Comparison of ENCODE assay signal across 1 cellular context in genomic region chr22:26796785-26797184, GRCh38.
TF ChIP-seq lines count a peak whose summit lies in the region.

No MANE protein-coding gene starts in this region.

TF ChIP-seq in IMR-90, 13 proteins besides CTCF, POLR2A, EP300 and RAD21 (continued from another document):
- TF ChIP-seq CHD1 (IDR thresholded peaks at IDR 0.05; ENCODE audit: low read depth, low read length) (no peak), MXI1 (IDR thresholded peaks at IDR 0.05; ENCODE audit: borderline replicate concordance, low read depth, low read length) (no peak), RFX5 (IDR thresholded peaks at IDR 0.05; ENCODE audit: low read depth, low read length) (no peak), MAZ (IDR thresholded peaks at IDR 0.05; ENCODE audit: borderline replicate concordance, low read depth, low read length) (no peak), RCOR1 (IDR thresholded peaks at IDR 0.05; ENCODE audit: insufficient replicate concordance, low read length) (no peak), SMC3 (IDR thresholded peaks at IDR 0.05; ENCODE audit: low read depth, low read length) (no peak), NFE2L2 (IDR thresholded peaks at IDR 0.05; ENCODE audit: low read depth, low read length) (no peak)
- TF ChIP-seq, protein P1, sequence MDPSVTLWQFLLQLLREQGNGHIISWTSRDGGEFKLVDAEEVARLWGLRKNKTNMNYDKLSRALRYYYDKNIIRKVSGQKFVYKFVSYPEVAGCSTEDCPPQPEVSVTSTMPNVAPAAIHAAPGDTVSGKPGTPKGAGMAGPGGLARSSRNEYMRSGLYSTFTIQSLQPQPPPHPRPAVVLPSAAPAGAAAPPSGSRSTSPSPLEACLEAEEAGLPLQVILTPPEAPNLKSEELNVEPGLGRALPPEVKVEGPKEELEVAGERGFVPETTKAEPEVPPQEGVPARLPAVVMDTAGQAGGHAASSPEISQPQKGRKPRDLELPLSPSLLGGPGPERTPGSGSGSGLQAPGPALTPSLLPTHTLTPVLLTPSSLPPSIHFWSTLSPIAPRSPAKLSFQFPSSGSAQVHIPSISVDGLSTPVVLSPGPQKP (IDR thresholded peaks at IDR 0.05; ENCODE audit: borderline replicate concordance, low read depth, low read length): no peak
TF ChIP-seq in IMR-90: peak in this region for 0.
